In the genomic region with DNA sequence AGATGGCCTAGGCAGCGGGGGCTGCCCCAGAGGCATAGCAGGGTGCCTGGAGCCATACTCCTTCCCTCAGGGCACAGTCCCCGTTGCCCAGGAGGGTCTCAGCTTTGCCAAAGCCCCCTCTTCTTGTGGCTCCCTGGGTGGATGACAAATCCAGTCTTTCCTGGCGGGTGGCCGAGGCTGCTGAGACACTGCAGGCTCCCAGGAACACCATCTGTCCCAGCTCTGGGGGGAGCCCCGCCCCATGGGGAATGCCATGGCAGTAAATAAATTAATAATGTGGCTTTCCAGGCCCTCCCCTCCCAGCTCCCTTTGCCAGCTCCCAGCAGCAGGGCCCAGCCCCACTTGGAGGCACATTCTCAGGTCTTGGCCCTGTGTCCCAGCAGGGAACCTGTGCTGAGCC, we compare ENCODE assay signal across 15 cellular contexts. TPM values are rescaled to one million over a fixed set of nuclear protein-coding genes. Genes with fewer than 3 reads are reported as not detected.
DNase-seq lines count a peak whose midpoint lies in the region; ATAC-seq, FAIRE-seq and TF ChIP-seq lines count a peak whose summit lies in the region.
"Had no signal": no experiment of that assay in that cellular context is flagged by ENCODE, and none has a peak within 500 bp of the region (broad histone marks: within the 10 kb centered on the region; RNA-seq: fewer than 3 reads in every experiment).

No MANE protein-coding gene starts in this region.

- peaks cover 3% of the 10 kb centered on the region for H3K27me3 Mint-ChIP-seq in activated T-helper 17 cell treated with anti-CD3 and anti-CD28 coated beads, Interleukin-2, amount 50 U/mL, for 72 hours

- H3K27ac ChIP-seq in prostate gland, result peak overlapping the region in 1 of 2 donors; percentile 5

- no peaks in the 10 kb centered on the region for H3K9me3 Mint-ChIP-seq in activated T-helper 17 cell treated with anti-CD3 and anti-CD28 coated beads, Interleukin-2, amount 50 U/mL, for 72 hours

- ATAC-seq in activated T-helper 17 cell treated with anti-CD3 and anti-CD28 coated beads, Interleukin-2, amount 50 U/mL, for 72 hours (replicated peaks), result no peak

- H3K27me3 ChIP-seq in prostate gland (replicated peaks; ENCODE audit: insufficient read depth), result no peaks in the 10 kb centered on the region

- H3K4me1 Mint-ChIP-seq in activated T-helper 17 cell treated with anti-CD3 and anti-CD28 coated beads, Interleukin-2, amount 50 U/mL, for 72 hours, result no peaks in the 10 kb centered on the region

- 66% methylated on average over 5 of the region's 5 CpGs for WGBS in prostate gland

- no peaks in the 10 kb centered on the region for H3K36me3 Mint-ChIP-seq in activated T-helper 17 cell treated with anti-CD3 and anti-CD28 coated beads, Interleukin-2, amount 50 U/mL, for 72 hours (ENCODE audit: low read depth)

- no peak for TF ChIP-seq POLR2A in prostate gland (IDR thresholded peaks at IDR 0.05)

- no peaks in the 10 kb centered on the region for H3K36me3 ChIP-seq in prostate gland

- no peak for TF ChIP-seq CTCF in prostate gland (IDR thresholded peaks at IDR 0.05)

- intact Hi-C loops in head of caudate nucleus (cut with DNase I), result no loop called here
- intact Hi-C loops in prostate gland (cut with DNase I), result no loop called here

- H3K27ac Mint-ChIP-seq in activated T-helper 17 cell treated with anti-CD3 and anti-CD28 coated beads, Interleukin-2, amount 50 U/mL, for 72 hours, result no peak overlapping the region
- H3K27ac Mint-ChIP-seq: H9 had no signal

- H3K4me1 ChIP-seq in prostate gland (replicated peaks), result peaks cover 11% of the 10 kb centered on the region

- H3K4me3 ChIP-seq in prostate gland, result no peak overlapping the region

- no peak for FAIRE-seq in frontal cortex (lab: Jason Lieb, UNC)
- FAIRE-seq: HTR-8/SVneo had no signal

- no peaks in the 10 kb centered on the region for H3K9me3 ChIP-seq in prostate gland

- DNase-seq in AG20443 (ENCODE audit: low spot score), result peak; percentile 44
- DNase-seq in RPMI7951 (ENCODE audit: low read depth), result peak; percentile 22
- peak in 39 of 42 donors; percentile 38 to 90 (median 71) for DNase-seq in head of caudate nucleus
- peak; percentile 23 for DNase-seq in prostate gland (ENCODE audit: low spot score)
- no peak for DNase-seq in T-helper 2 cell
- DNase-seq in frontal cortex (ENCODE audit: low spot score in 2 of 2), result no peak
- no peak for DNase-seq in stimulated activated CD4-positive, alpha-beta T cell treated with anti-CD3 and anti-CD28 coated beads, Interleukin-15, amount 100 ng/mL, for 24 hours
- DNase-seq: activated CD8-positive, alpha-beta memory T cell treated with anti-CD3 and anti-CD28 coated beads, Interleukin-2, amount 50 U/mL, for 48 hours; aorta; effector memory CD4-positive, alpha-beta T cell; H9; NCI-H526 treated with DMSO at 0.1 percent for 48 hours; trophoblast cell had no signal

- H3K4me3 Mint-ChIP-seq in activated T-helper 17 cell treated with anti-CD3 and anti-CD28 coated beads, Interleukin-2, amount 50 U/mL, for 72 hours, result no peak overlapping the region
- H3K4me3 Mint-ChIP-seq: H9 had no signal

RNA-seq across cellular contexts. Expression of gene PDE2A, which starts 45.0 kb away (rescaled TPM):
- 0.12 and 2.3 TPM in 2 replicates for total RNA-seq in RPMI7951 (2014; rRNA removed; shearing (Covaris generic))
- total RNA-seq in prostate gland, result 10 to 100 TPM; 24.2 to 47.7 TPM
- 63.2 TPM for total RNA-seq in frontal cortex
- 1 to 10 TPM; 1.7 to 3.6 TPM for total RNA-seq in activated T-helper 17 cell treated with anti-CD3 and anti-CD28 coated beads, Interleukin-2, amount 50 U/mL, for 72 hours

Comparison
In these comparisons a context has a peak if more than half of its experiments do, and no peak if none do; other contexts are left out.
1. DNase-seq: peak in AG20443 (single experiment), RPMI7951 (single experiment), head of caudate nucleus (39 of 42) and prostate gland (single experiment); none in T-helper 2 cell (0 of 5), frontal cortex (0 of 2) and stimulated activated CD4-positive, alpha-beta T cell treated with anti-CD3 and anti-CD28 coated beads, Interleukin-15, amount 100 ng/mL, for 24 hours (single experiment).